Comparison of ENCODE assay signal across 26 cellular contexts in genomic region chr1:15731735-15732685, GRCh38. TPM values are rescaled to one million over a fixed set of nuclear protein-coding genes. Genes with fewer than 3 reads are reported as not detected.
DNase-seq lines count a peak whose midpoint lies in the region; ATAC-seq and TF ChIP-seq lines count a peak whose summit lies in the region.
"Had no signal": no experiment of that assay in that cellular context is flagged by ENCODE, and none has a peak within 500 bp of the region (broad histone marks: within the 10 kb centered on the region; RNA-seq: fewer than 3 reads in every experiment).

No MANE protein-coding gene starts in this region.

- H3K9me3 Mint-ChIP-seq in CD14-positive monocyte (no peaks in the 10 kb centered on the region), HFFc6 (no peaks in the 10 kb centered on the region)
- no peaks in the 10 kb centered on the region for H3K9me3 Mint-ChIP-seq in stimulated activated effector memory CD8-positive, alpha-beta T cell treated with anti-CD3 and anti-CD28 coated beads, Interleukin-12 subunit alpha, Interleukin-12 subunit beta, amount 100 ng/mL, for 72 hours

- 89 to 91% methylated on average over 28 to 39 of the region's 39 CpGs for whole genome bisulfite sequencing in tibial nerve, 2 donors

- no peaks in the 10 kb centered on the region for H3K4me1 Mint-ChIP-seq in CD14-positive monocyte
- H3K4me1 Mint-ChIP-seq in HFFc6 (ENCODE audit: low read depth), result no peaks in the 10 kb centered on the region
- no peaks in the 10 kb centered on the region for H3K4me1 Mint-ChIP-seq in stimulated activated effector memory CD8-positive, alpha-beta T cell treated with anti-CD3 and anti-CD28 coated beads, Interleukin-12 subunit alpha, Interleukin-12 subunit beta, amount 100 ng/mL, for 72 hours
- H3K4me1 Mint-ChIP-seq: CD4-positive, alpha-beta memory T cell had no signal

- DNase-seq in CD14-positive monocyte (ENCODE audit: low spot score) (peak; percentile 45), HFFc6 (no peak), cerebellum (ENCODE audit: low spot score) (peak; percentile 57), LoVo (ENCODE audit: low spot score) (no peak), tibial nerve (ENCODE audit: low spot score in 2 of 2) (no peak)
- no peak for DNase-seq in stimulated activated effector memory CD8-positive, alpha-beta T cell treated with anti-CD3 and anti-CD28 coated beads, Interleukin-12 subunit alpha, Interleukin-12 subunit beta, amount 100 ng/mL, for 72 hours (ENCODE audit: low spot score in 2 of 2)
- DNase-seq: CD4-positive, alpha-beta memory T cell; DMS53; KBM-7; MG63; NCI-H1694; NCI-H2029 treated with DMSO at 0.1 percent for 48 hours; NCI-H2227 treated with DMSO at 0.1 percent for 48 hours; NCI-H526 treated with DMSO at 0.1 percent for 48 hours; PC-9; SIG-M5 had no signal

- no peak for ATAC-seq in stimulated activated effector memory CD8-positive, alpha-beta T cell treated with anti-CD3 and anti-CD28 coated beads, Interleukin-12 subunit alpha, Interleukin-12 subunit beta, amount 100 ng/mL, for 72 hours
- no peak for ATAC-seq in GM19397 (IDR thresholded peaks at IDR 0.05; ENCODE audit: unreplicated experiment)
- ATAC-seq: HCT116, HepG2 had no signal

- TF ChIP-seq EP300 in tibial nerve (IDR thresholded peaks at IDR 0.05), result no peak

- H3K27me3 Mint-ChIP-seq in CD14-positive monocyte (ENCODE audit: low read depth in 3 of 3), result peaks cover 0 to 3% (median 0%) of the 10 kb centered on the region in 3 donors
- peaks cover 1% of the 10 kb centered on the region for H3K27me3 Mint-ChIP-seq in HFFc6 (ENCODE audit: insufficient read depth)
- H3K27me3 Mint-ChIP-seq: CD4-positive, alpha-beta memory T cell had no signal

- H3K36me3 ChIP-seq in tibial nerve, result peaks cover 2 to 90% (median 50%) of the 10 kb centered on the region in 3 donors

- peaks cover 0 to 24% (median 12%) of the 10 kb centered on the region in 4 donors for H3K4me1 ChIP-seq in tibial nerve

- no peaks in the 10 kb centered on the region for H3K9me3 ChIP-seq in tibial nerve
- H3K9me3 ChIP-seq: BLaER1, MG63 had no signal

- no peak overlapping the region for H3K27ac ChIP-seq in tibial nerve
- H3K27ac ChIP-seq: BLaER1, PC-9, SK-N-MC had no signal

- no peaks in the 10 kb centered on the region for H3K27me3 ChIP-seq in tibial nerve
- H3K27me3 ChIP-seq: BLaER1, MG63 had no signal

- H3K27ac Mint-ChIP-seq in CD14-positive monocyte (peak overlapping the region in 2 of 7 donors; percentile 18 to 36), HFFc6 (no peak overlapping the region)
- peak overlapping the region; percentile 37 for H3K27ac Mint-ChIP-seq in stimulated activated effector memory CD8-positive, alpha-beta T cell treated with anti-CD3 and anti-CD28 coated beads, Interleukin-12 subunit alpha, Interleukin-12 subunit beta, amount 100 ng/mL, for 72 hours
- H3K27ac Mint-ChIP-seq: CD4-positive, alpha-beta memory T cell had no signal

- no peak for TF ChIP-seq CTCF in CD14-positive monocyte (IDR thresholded peaks at IDR 0.05)
- TF ChIP-seq CTCF in HFFc6 (IDR thresholded peaks at IDR 0.05), result peak; percentile 13; the same call in 1 of the 2 replicates
- TF ChIP-seq CTCF in tibial nerve (IDR thresholded peaks at IDR 0.05), result no peak

- H3K4me3 ChIP-seq in tibial nerve, result no peak overlapping the region
- H3K4me3 ChIP-seq: BLaER1, MG63, PC-9, SK-N-MC had no signal

- H3K4me3 Mint-ChIP-seq in CD14-positive monocyte (no peak overlapping the region), HFFc6 (no peak overlapping the region)
- H3K4me3 Mint-ChIP-seq in stimulated activated effector memory CD8-positive, alpha-beta T cell treated with anti-CD3 and anti-CD28 coated beads, Interleukin-12 subunit alpha, Interleukin-12 subunit beta, amount 100 ng/mL, for 72 hours, result no peak overlapping the region
- H3K4me3 Mint-ChIP-seq: CD4-positive, alpha-beta memory T cell had no signal

- H3K36me3 Mint-ChIP-seq in CD14-positive monocyte, result peaks cover 64 to 79% of the 10 kb centered on the region in 2 donors
- H3K36me3 Mint-ChIP-seq in HFFc6 (ENCODE audit: low read depth), result peaks cover 8% of the 10 kb centered on the region; the same call in 1 of the 2 replicates
- H3K36me3 Mint-ChIP-seq in stimulated activated effector memory CD8-positive, alpha-beta T cell treated with anti-CD3 and anti-CD28 coated beads, Interleukin-12 subunit alpha, Interleukin-12 subunit beta, amount 100 ng/mL, for 72 hours, result peaks cover 33% of the 10 kb centered on the region

- intact Hi-C loops in CD14-positive monocyte (cut with micrococcal nuclease), result no loop called here

- no peak for TF ChIP-seq POLR2A in tibial nerve (IDR thresholded peaks at IDR 0.05)

RNA-seq across cellular contexts. Expression of gene SLC25A34, which starts 4.0 kb away (rescaled TPM):
- polyA plus RNA-seq in CD14-positive monocyte, result under 1 TPM; 0.08 to 0.61 TPM
- under 1 TPM; 0.26 to 0.68 (median 0.43) TPM for total RNA-seq in HFFc6 (2021; fragmentation: NEBNext Ultra II Directional; extraction: Animal tissue kit (Norgen Biotek cat#: 25700))
- 2.4 TPM for total RNA-seq in cerebellum
- total RNA-seq in tibial nerve, result 10 to 100 TPM in 1 of 4 donors, 1 to 10 TPM in 3; 2.8 to 23.7 (median 3.3) TPM

RNA-seq across cellular contexts. Expression of gene TMEM82, which starts 10.3 kb away (rescaled TPM):
- not detected for polyA plus RNA-seq in CD14-positive monocyte
- not detected for total RNA-seq in HFFc6 (2021; fragmentation: NEBNext Ultra II Directional; extraction: Animal tissue kit (Norgen Biotek cat#: 25700))
- not detected for total RNA-seq in cerebellum
- total RNA-seq in tibial nerve, result not detected
- total RNA-seq: CD4-positive, alpha-beta memory T cell; Daoy; HT1080; NCI-H460; PC-9; RPMI7951 had no signal
- polyA plus RNA-seq: AG04450; CD4-positive, alpha-beta memory T cell had no signal

RNA-seq across cellular contexts. Expression of gene FBLIM1, which starts 26.6 kb away (rescaled TPM):
- polyA plus RNA-seq in CD14-positive monocyte, result not detected
- 100 to 1,000 TPM in 4 of 6 experiments, 10 to 100 TPM in 2; 98.4 to 127 (median 110) TPM for total RNA-seq in HFFc6 (2021; fragmentation: NEBNext Ultra II Directional; extraction: Animal tissue kit (Norgen Biotek cat#: 25700))
- 8.9 TPM for total RNA-seq in cerebellum
- 10 to 100 TPM; 33.3 to 46.5 (median 44.1) TPM for total RNA-seq in tibial nerve
- total RNA-seq: CD4-positive, alpha-beta memory T cell had no signal
- polyA plus RNA-seq: CD4-positive, alpha-beta memory T cell had no signal

RNA-seq across cellular contexts. Expression of gene PLEKHM2, which starts 47.9 kb away (rescaled TPM):
- 1 to 10 TPM; 4.0 to 5.8 TPM for polyA plus RNA-seq in CD14-positive monocyte
- total RNA-seq in HFFc6 (2021; fragmentation: NEBNext Ultra II Directional; extraction: Animal tissue kit (Norgen Biotek cat#: 25700)), result 10 to 100 TPM; 61.5 to 70.5 (median 66.0) TPM
- total RNA-seq in cerebellum (27.0 TPM), tibial nerve (10 to 100 TPM; 54.0 to 80.4 (median 57.1) TPM)

Comparison
In these comparisons a context has a peak if more than half of its experiments do, and no peak if none do; other contexts are left out.
1. DNase-seq: peak in CD14-positive monocyte (single experiment) and cerebellum (single experiment); none in HFFc6 (single experiment), stimulated activated effector memory CD8-positive, alpha-beta T cell treated with anti-CD3 and anti-CD28 coated beads, Interleukin-12 subunit alpha, Interleukin-12 subunit beta, amount 100 ng/mL, for 72 hours (0 of 2), LoVo (single experiment) and tibial nerve (0 of 2).